ENCODE assay signal across 15 cellular contexts in the genomic region with DNA sequence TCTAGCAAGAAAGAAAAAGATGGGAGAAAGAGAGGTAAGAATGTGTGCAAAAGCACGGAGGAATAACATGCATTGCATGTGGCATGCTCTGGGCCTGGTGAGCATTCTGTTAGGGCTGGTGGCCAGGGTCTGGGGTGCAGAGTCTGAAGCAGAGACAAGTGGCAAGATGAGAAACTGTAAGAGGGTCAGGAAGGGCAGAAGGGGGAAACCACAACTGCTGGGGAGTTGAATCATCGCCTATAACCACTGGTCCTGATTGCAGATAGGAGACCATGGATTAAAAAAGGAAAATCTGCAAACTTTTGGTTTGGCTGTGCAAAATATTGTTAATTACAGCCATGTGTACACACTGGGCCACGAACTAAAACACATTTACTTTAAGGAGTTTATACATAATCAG.
DNase-seq lines count a peak whose midpoint lies in the region; ATAC-seq and TF ChIP-seq lines count a peak whose summit lies in the region.
"Had no signal": no experiment of that assay in that cellular context is flagged by ENCODE, and none has a peak within 500 bp of the region (broad histone marks: within the 10 kb centered on the region; RNA-seq: fewer than 3 reads in every experiment).

No MANE protein-coding gene starts in this region.

- H3K4me3 ChIP-seq in spleen: no peak overlapping the region

- intact Hi-C loops in spleen (cut with DNase I; ENCODE audit: low total_unique reads): no loop called here

- no peaks in the 10 kb centered on the region for H3K36me3 ChIP-seq in spleen

- TF ChIP-seq CTCF in spleen (IDR thresholded peaks at IDR 0.05 in 8 of 11, conservative IDR thresholded peaks at IDR 0.05 in 3 of 11): no peak

- H3K4me1 Mint-ChIP-seq in activated CD8-positive, alpha-beta memory T cell treated with anti-CD3 and anti-CD28 coated beads, Interleukin-2, amount 10 ng/mL, durations not matched to agents 7 days and 5 days: peaks cover 54% of the 10 kb centered on the region
- peaks cover 42 to 61% of the 10 kb centered on the region in 2 donors for H3K4me1 Mint-ChIP-seq in effector memory CD8-positive, alpha-beta T cell (ENCODE audit: low read depth in 2 of 2)

- no peaks in the 10 kb centered on the region for H3K9me3 ChIP-seq in spleen

- H3K27me3 Mint-ChIP-seq in activated CD8-positive, alpha-beta memory T cell treated with anti-CD3 and anti-CD28 coated beads, Interleukin-2, amount 10 ng/mL, durations not matched to agents 7 days and 5 days: peaks cover 18% of the 10 kb centered on the region
- H3K27me3 Mint-ChIP-seq in effector memory CD8-positive, alpha-beta T cell: no peaks in the 10 kb centered on the region

- H3K36me3 Mint-ChIP-seq in activated CD8-positive, alpha-beta memory T cell treated with anti-CD3 and anti-CD28 coated beads, Interleukin-2, amount 10 ng/mL, durations not matched to agents 7 days and 5 days: peaks cover 2% of the 10 kb centered on the region
- peaks cover 12% of the 10 kb centered on the region for H3K36me3 Mint-ChIP-seq in effector memory CD8-positive, alpha-beta T cell (ENCODE audit: insufficient read depth)

- no peak for TF ChIP-seq POLR2A in spleen (IDR thresholded peaks at IDR 0.05)

- DNase-seq in activated CD8-positive, alpha-beta memory T cell treated with anti-CD3 and anti-CD28 coated beads, Interleukin-2, amount 10 ng/mL, durations not matched to agents 7 days and 5 days: peak; percentile 47
- DNase-seq in activated CD8-positive, alpha-beta memory T cell treated with anti-CD3 and anti-CD28 coated beads for 24 hours: no peak
- DNase-seq in M059J (ENCODE audit: low read depth): peak; percentile 78
- DNase-seq in effector memory CD8-positive, alpha-beta T cell: no peak
- no peak for DNase-seq in spleen
- no peak for DNase-seq in OCI-M1 (lab: John Stamatoyannopoulos, UW)
- no peak for DNase-seq in T1000 (lab: John Stamatoyannopoulos, UW)
- DNase-seq: activated CD4-positive, alpha-beta T cell treated with anti-CD3 and anti-CD28 coated beads, Interleukin-2, amount 50 U/mL, for 4 hours; activated gamma-delta T cell treated with Interleukin-2 at 50 U/mL for 16 hours; kidney; NCI-H1092 treated with DMSO at 0.1 percent for 48 hours; NCI-H446 treated with DMSO at 0.1 percent for 48 hours; substantia nigra had no signal

- CTCF ChIA-PET in activated CD8-positive, alpha-beta memory T cell treated with anti-CD3 and anti-CD28 coated beads, Interleukin-2, amount 10 ng/mL, durations not matched to agents 7 days and 5 days (lab: Charles Lee): interaction anchor here (0.6 kb wide), 1 partner anchor 802 kb away, joined by 3 read pairs; no protein-coding TSS in a partner anchor

- no peaks in the 10 kb centered on the region for H3K27me3 ChIP-seq in spleen (replicated peaks in 1 of 7)

- H3K27ac ChIP-seq in spleen: peak overlapping the region in 5 of 8 donors; percentile 1 to 86 (median 31)
- H3K27ac ChIP-seq: parathyroid adenoma had no signal

- peak overlapping the region; percentile 10 for H3K27ac Mint-ChIP-seq in activated CD8-positive, alpha-beta memory T cell treated with anti-CD3 and anti-CD28 coated beads, Interleukin-2, amount 10 ng/mL, durations not matched to agents 7 days and 5 days
- peak overlapping the region; percentile 19 to 69 for H3K27ac Mint-ChIP-seq in effector memory CD8-positive, alpha-beta T cell

- H3K4me3 Mint-ChIP-seq in activated CD8-positive, alpha-beta memory T cell treated with anti-CD3 and anti-CD28 coated beads, Interleukin-2, amount 10 ng/mL, durations not matched to agents 7 days and 5 days: no peak overlapping the region
- H3K4me3 Mint-ChIP-seq in effector memory CD8-positive, alpha-beta T cell: peak overlapping the region; percentile 3 to 38

- 43 to 61% (median 51%) methylated on average over 3 of the region's 3 CpGs for WGBS in spleen, 5 donors

- peak; percentile 18 for ATAC-seq in activated CD8-positive, alpha-beta memory T cell treated with anti-CD3 and anti-CD28 coated beads, Interleukin-2, amount 10 ng/mL, durations not matched to agents 7 days and 5 days
- no peak for ATAC-seq in effector memory CD8-positive, alpha-beta T cell (replicated peaks)
- ATAC-seq in HG03175 (IDR thresholded peaks at IDR 0.05; ENCODE audit: unreplicated experiment): no peak

- H3K4me1 ChIP-seq in spleen: peaks cover 18 to 94% (median 71%) of the 10 kb centered on the region in 6 donors

- H3K9me3 Mint-ChIP-seq in activated CD8-positive, alpha-beta memory T cell treated with anti-CD3 and anti-CD28 coated beads, Interleukin-2, amount 10 ng/mL, durations not matched to agents 7 days and 5 days (ENCODE audit: low read depth): no peaks in the 10 kb centered on the region
- no peaks in the 10 kb centered on the region for H3K9me3 Mint-ChIP-seq in effector memory CD8-positive, alpha-beta T cell

Comparison
In these comparisons a context has a peak if more than half of its experiments do, and no peak if none do; other contexts are left out.
1. DNase-seq: peak in activated CD8-positive, alpha-beta memory T cell treated with anti-CD3 and anti-CD28 coated beads, Interleukin-2, amount 10 ng/mL, durations not matched to agents 7 days and 5 days (single experiment) and M059J (single experiment); none in activated CD8-positive, alpha-beta memory T cell treated with anti-CD3 and anti-CD28 coated beads for 24 hours (single experiment), effector memory CD8-positive, alpha-beta T cell (0 of 3), spleen (single experiment), OCI-M1 (single experiment) and T1000 (single experiment).